17 cellular contexts compared by ENCODE assay signal in genomic region chrX:72002886-72003285, GRCh38.
DNase-seq lines count a peak whose midpoint lies in the region; ATAC-seq, FAIRE-seq and TF ChIP-seq lines count a peak whose summit lies in the region.
"Had no signal": no experiment of that assay in that cellular context is flagged by ENCODE, and none has a peak within 500 bp of the region (broad histone marks: within the 10 kb centered on the region; RNA-seq: fewer than 3 reads in every experiment).

No MANE protein-coding gene starts in this region.

- H3F3A ChIP-seq in GM23338 (replicated peaks; ENCODE audit: low read depth): no peaks in the 10 kb centered on the region

- no peaks in the 10 kb centered on the region for H3K9me2 ChIP-seq in GM23338 (ENCODE audit: insufficient read depth)

- H3K27ac Mint-ChIP-seq in GM23338: peak overlapping the region; percentile 27; the same call in 1 of the 2 replicates
- H3K27ac Mint-ChIP-seq: CD14-positive monocyte had no signal

- peaks cover 9% of the 10 kb centered on the region for H3K79me2 ChIP-seq in GM23338 (replicated peaks; ENCODE audit: insufficient read depth)

- no peaks in the 10 kb centered on the region for H3K36me3 ChIP-seq in GM23338 (ENCODE audit: insufficient read depth)
- no peaks in the 10 kb centered on the region for H3K36me3 ChIP-seq in vagina
- H3K36me3 ChIP-seq: HAP-1, Peyer's patch had no signal

- intact Hi-C loops in vagina (cut with DNase I): no loop called here

- H3K4me2 ChIP-seq in GM23338: no peak overlapping the region

- H3K4me1 ChIP-seq in GM23338 (ENCODE audit: insufficient read depth) (peaks cover 27% of the 10 kb centered on the region), vagina (peaks cover 10% of the 10 kb centered on the region)
- H3K4me1 ChIP-seq: Caco-2, HAP-1, Peyer's patch had no signal

- FAIRE-seq in GM12892 (lab: Jason Lieb, UNC): no peak

- TF ChIP-seq CTCF in GM23338 (conservative IDR thresholded peaks at IDR 0.05; ENCODE audit: low read depth in 2 of 2) (no peak), vagina (IDR thresholded peaks at IDR 0.05) (no peak)

- H3K27me3 ChIP-seq in GM23338 (ENCODE audit: insufficient read depth) (no peaks in the 10 kb centered on the region), vagina (no peaks in the 10 kb centered on the region)
- H3K27me3 ChIP-seq: Peyer's patch had no signal

- TF ChIP-seq POLR2A in vagina (IDR thresholded peaks at IDR 0.05) (no peak), GM12892 (IDR thresholded peaks at IDR 0.05; ENCODE audit: low read depth, low read length) (no peak)

- H4K20me1 ChIP-seq in GM23338 (replicated peaks; ENCODE audit: insufficient read depth): no peaks in the 10 kb centered on the region

- H3K4me3 Mint-ChIP-seq in GM23338: no peak overlapping the region
- H3K4me3 Mint-ChIP-seq: CD14-positive monocyte had no signal

- no peaks in the 10 kb centered on the region for H3K9me3 ChIP-seq in vagina
- H3K9me3 ChIP-seq: Caco-2, HAP-1, Peyer's patch had no signal

- H3K4me3 ChIP-seq in GM23338 (no peak overlapping the region), vagina (no peak overlapping the region)
- H3K4me3 ChIP-seq: HAP-1, Peyer's patch had no signal

- DNase-seq in GM23338 (ENCODE audit: low spot score): no peak
- DNase-seq in astrocyte of the hippocampus (ENCODE audit: low read depth, low spot score): peak; percentile 38
- peak; percentile 55 for DNase-seq in left kidney (ENCODE audit: low read depth, low spot score)
- DNase-seq in vagina (ENCODE audit: extremely low spot score in 2 of 2): peak; percentile 14 to 29
- no peak for DNase-seq in KG1 (lab: John Stamatoyannopoulos, UW)
- DNase-seq in GM12892 (ENCODE audit: insufficient read length): no peak
- DNase-seq: Caco-2, GDM1, IMR-90, NCI-H1417 treated with DMSO at 0.1 percent for 48 hours, NCI-H2081, NCI-H510A treated with DMSO at 0.1 percent for 48 hours, Peyer's patch, SHP77 had no signal

- ATAC-seq in GM23338 (no peak), GM18909 (IDR thresholded peaks at IDR 0.05; ENCODE audit: poor library complexity, unreplicated experiment) (no peak)

- peaks cover 47% of the 10 kb centered on the region for H3K4me1 Mint-ChIP-seq in GM23338

- H3K27ac ChIP-seq in GM23338 (ENCODE audit: low read depth) (no peak overlapping the region), vagina (peak overlapping the region; percentile 72)
- H3K27ac ChIP-seq: Peyer's patch had no signal

- H2AFZ ChIP-seq in GM23338: no peak overlapping the region

- H3K9me3 Mint-ChIP-seq in GM23338: no peaks in the 10 kb centered on the region

- peaks cover 9% of the 10 kb centered on the region for H3K27me3 Mint-ChIP-seq in GM23338 (ENCODE audit: insufficient read depth, low read depth, poor library complexity)

- no peaks in the 10 kb centered on the region for H3K36me3 Mint-ChIP-seq in GM23338 (ENCODE audit: low read depth)
- H3K36me3 Mint-ChIP-seq: CD14-positive monocyte had no signal

TF ChIP-seq in GM23338, 12 proteins besides CTCF, POLR2A, EP300 and RAD21 (continues in another document):
- TF ChIP-seq JUNB (IDR thresholded peaks at IDR 0.05; ENCODE audit: unreplicated experiment) (no peak), ZNF462 (CRISPR knock-in tag; IDR thresholded peaks at IDR 0.05) (no peak), STAT1 (IDR thresholded peaks at IDR 0.05; ENCODE audit: unreplicated experiment) (no peak), POLR2AphosphoS5 (IDR thresholded peaks at IDR 0.05; ENCODE audit: low read depth) (no peak), EZH2phosphoT487 (IDR thresholded peaks at IDR 0.05; ENCODE audit: unreplicated experiment) (no peak), ZNF114 (CRISPR knock-in tag; IDR thresholded peaks at IDR 0.05) (no peak), EZH2 (IDR thresholded peaks at IDR 0.05; ENCODE audit: low read depth, unreplicated experiment) (no peak), NANOG (IDR thresholded peaks at IDR 0.05; ENCODE audit: borderline replicate concordance) (no peak), ZNF331 (CRISPR knock-in tag; IDR thresholded peaks at IDR 0.05; ENCODE audit: low read depth) (no peak)
- TF ChIP-seq, protein P1, sequence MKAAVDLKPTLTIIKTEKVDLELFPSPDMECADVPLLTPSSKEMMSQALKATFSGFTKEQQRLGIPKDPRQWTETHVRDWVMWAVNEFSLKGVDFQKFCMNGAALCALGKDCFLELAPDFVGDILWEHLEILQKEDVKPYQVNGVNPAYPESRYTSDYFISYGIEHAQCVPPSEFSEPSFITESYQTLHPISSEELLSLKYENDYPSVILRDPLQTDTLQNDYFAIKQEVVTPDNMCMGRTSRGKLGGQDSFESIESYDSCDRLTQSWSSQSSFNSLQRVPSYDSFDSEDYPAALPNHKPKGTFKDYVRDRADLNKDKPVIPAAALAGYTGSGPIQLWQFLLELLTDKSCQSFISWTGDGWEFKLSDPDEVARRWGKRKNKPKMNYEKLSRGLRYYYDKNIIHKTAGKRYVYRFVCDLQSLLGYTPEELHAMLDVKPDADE (IDR thresholded peaks at IDR 0.05): no peak

Comparison
In these comparisons a context has a peak if more than half of its experiments do, and no peak if none do; other contexts are left out.
1. DNase-seq: peak in astrocyte of the hippocampus (single experiment), left kidney (single experiment) and vagina (2 of 2); none in GM23338 (single experiment), KG1 (single experiment) and GM12892 (single experiment).